7 cellular contexts compared by ENCODE assay signal in the genomic region with DNA sequence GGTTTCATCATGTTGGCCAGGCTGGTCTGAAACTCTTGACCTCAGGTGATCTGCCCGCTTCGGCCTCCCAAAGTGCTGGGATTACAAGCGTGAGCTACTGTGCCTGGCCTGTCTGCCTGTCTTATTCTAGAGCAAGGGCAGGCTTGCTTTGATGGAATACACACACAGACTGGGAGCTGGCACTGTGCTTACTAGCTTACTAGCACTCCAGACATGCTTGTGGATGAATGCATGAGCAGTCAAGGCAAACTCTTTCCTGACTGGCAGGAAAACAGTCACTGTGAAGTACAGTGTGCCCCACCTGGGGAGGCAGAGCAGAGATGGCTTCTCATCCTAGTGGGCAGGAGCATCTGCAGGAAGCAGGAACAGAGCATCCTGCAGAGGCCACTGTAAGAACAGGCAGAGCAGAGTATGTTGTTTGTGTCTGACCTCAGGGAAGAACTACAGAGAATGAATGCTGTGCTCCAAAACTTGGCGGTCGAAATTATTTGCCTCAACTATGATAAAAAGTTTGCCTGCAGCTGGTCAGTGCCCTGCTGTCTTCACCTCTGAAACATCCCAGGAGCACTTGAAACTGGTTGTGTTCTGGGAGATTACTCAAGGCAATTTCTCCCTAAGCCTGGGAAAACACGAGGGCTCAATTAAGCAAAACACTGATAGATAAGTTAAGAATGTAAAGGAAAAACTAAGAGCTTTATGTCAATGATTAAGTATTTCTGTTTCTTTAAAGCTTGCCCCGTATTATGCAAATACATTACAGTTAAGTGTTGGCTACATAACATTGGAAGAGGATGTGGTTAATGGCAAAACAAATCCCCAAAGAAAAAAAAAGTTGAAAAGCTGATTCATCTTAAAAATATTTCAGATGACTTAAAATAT.
DNase-seq lines count a peak whose midpoint lies in the region; ATAC-seq and TF ChIP-seq lines count a peak whose summit lies in the region.

No MANE protein-coding gene starts in this region.

- TF ChIP-seq RAD21 in SK-N-SH (IDR thresholded peaks at IDR 0.05; ENCODE audit: low read length): peak; percentile 59

- H3K27me3 ChIP-seq in SK-N-SH (ENCODE audit: insufficient read depth): no peaks in the 10 kb centered on the region
- H3K27me3 ChIP-seq in heart right ventricle: no peaks in the 10 kb centered on the region

- DNase-seq in HCEC 1CT: peak; percentile 98
- peak; percentile 34 for DNase-seq in SK-N-SH
- DNase-seq in heart right ventricle: peak in 1 of 2 donors; percentile 56
- peak; percentile 63 for DNase-seq in stromal cell of bone marrow (ENCODE audit: low read depth)
- no peak for DNase-seq in activated T-helper 2 cell treated with anti-CD3 and anti-CD28 coated beads, Interferon-gamma antibody, Interleukin-2, Interleukin-4, amounts not matched to agents 10 μg/mL and 5 μg/mL and 100 μg/mL, durations not matched to agents 14 hours and 24 hours and 36 hours (ENCODE audit: low spot score)
- no peak for DNase-seq in Kasumi-1 (lab: John Stamatoyannopoulos, UW)

- H3K27ac ChIP-seq in SK-N-SH (ENCODE audit: low read depth in 2 of 2, low read length in 1 of 2) (peak overlapping the region; percentile 67 to 94; a peak in 3 of 4 replicates), heart right ventricle (peak overlapping the region; percentile 56 to 87 (median 70))

- H3K4me2 ChIP-seq in SK-N-SH: peak overlapping the region; percentile 57

- H3K36me3 ChIP-seq in SK-N-SH (replicated peaks in 1 of 2; ENCODE audit: control insufficient read depth in 1 of 2, insufficient read depth in 2 of 2, low read length in 1 of 2): no peaks in the 10 kb centered on the region
- H3K36me3 ChIP-seq in heart right ventricle: no peaks in the 10 kb centered on the region

- H3K27me3 Mint-ChIP-seq in activated T-helper 2 cell treated with anti-CD3 and anti-CD28 coated beads, Interferon-gamma antibody, Interleukin-2, Interleukin-4, amounts not matched to agents 10 μg/mL and 5 μg/mL and 100 μg/mL, durations not matched to agents 14 hours and 24 hours and 36 hours (ENCODE audit: low read depth): peaks cover 5% of the 10 kb centered on the region

- peak overlapping the region; percentile 55; the same call in 1 of the 2 replicates for H3K9ac ChIP-seq in SK-N-SH

- no peak overlapping the region for H3K4me3 ChIP-seq in SK-N-SH (ENCODE audit: low read depth in 2 of 2, low read length in 1 of 2)
- H3K4me3 ChIP-seq in heart right ventricle: no peak overlapping the region

- peak in 1 of 2 experiments; percentile 40; a peak in 1 of 4 replicates for TF ChIP-seq EP300 in SK-N-SH (IDR thresholded peaks at IDR 0.05; ENCODE audit: borderline replicate concordance in 1 of 2, low read depth in 1 of 2, low read length in 1 of 2)

- intact Hi-C loops in heart right ventricle (cut with DNase I): loop anchor here in 3 of 10 donors (5.0 to 10.0 kb wide), 3 partner anchors 231 to 501 kb away; partner anchors contain the start of gene APCDD1 (in 1 of the 3)
- intact Hi-C loops in activated T-helper 2 cell treated with anti-CD3 and anti-CD28 coated beads, Interferon-gamma antibody, Interleukin-2, Interleukin-4, amounts not matched to agents 10 μg/mL and 5 μg/mL and 100 μg/mL, durations not matched to agents 14 hours and 24 hours and 36 hours (cut with micrococcal nuclease): no loop called here

- no peaks in the 10 kb centered on the region for H4K20me1 ChIP-seq in SK-N-SH (ENCODE audit: insufficient read depth)

- H3K9me3 ChIP-seq in SK-N-SH (no peaks in the 10 kb centered on the region), heart right ventricle (no peaks in the 10 kb centered on the region)

- CTCF ChIA-PET in SK-N-SH (lab: Yijun Ruan, JAX): interaction anchor here (0.8 to 3.7 kb wide), 5 partner anchors 13 to 502 kb away, joined by 3 to 19 read pairs (median 5); no protein-coding TSS in a partner anchor

- H3K4me1 ChIP-seq in SK-N-SH (ENCODE audit: control insufficient read depth in 1 of 2, insufficient read depth in 2 of 2, low read depth in 1 of 2, low read length in 1 of 2) (peaks cover 0 to 16% of the 10 kb centered on the region in 2 experiments), heart right ventricle (peaks cover 4 to 54% (median 42%) of the 10 kb centered on the region in 9 donors)

- no peaks in the 10 kb centered on the region for H3K79me2 ChIP-seq in SK-N-SH (ENCODE audit: insufficient read depth)

- no peaks in the 10 kb centered on the region for H3K9me3 Mint-ChIP-seq in activated T-helper 2 cell treated with anti-CD3 and anti-CD28 coated beads, Interferon-gamma antibody, Interleukin-2, Interleukin-4, amounts not matched to agents 10 μg/mL and 5 μg/mL and 100 μg/mL, durations not matched to agents 14 hours and 24 hours and 36 hours

- H3K9me2 ChIP-seq in SK-N-SH: no peaks in the 10 kb centered on the region

- POLR2A ChIA-PET in SK-N-SH (lab: Yijun Ruan, JAX): no interaction called here

- 28% methylated on average over 4 of the region's 7 CpGs for WGBS in SK-N-SH (ENCODE audit: low lambda C conversion rate)
- WGBS in heart right ventricle, 2 donors: 43 to 44% methylated on average over 7 of the region's 7 CpGs

- peak; percentile 70 to 88 (median 84) for ATAC-seq in heart right ventricle
- ATAC-seq in HG02981 (IDR thresholded peaks at IDR 0.05; ENCODE audit: unreplicated experiment): no peak

- H2AFZ ChIP-seq in SK-N-SH (ENCODE audit: low read depth): peak overlapping the region; percentile 49; the same call in 1 of the 2 replicates

- no peaks in the 10 kb centered on the region for H3K36me3 Mint-ChIP-seq in activated T-helper 2 cell treated with anti-CD3 and anti-CD28 coated beads, Interferon-gamma antibody, Interleukin-2, Interleukin-4, amounts not matched to agents 10 μg/mL and 5 μg/mL and 100 μg/mL, durations not matched to agents 14 hours and 24 hours and 36 hours (ENCODE audit: low read depth)

- TF ChIP-seq CTCF in SK-N-SH (IDR thresholded peaks at IDR 0.05): peak; percentile 45
- peak in 7 of 9 donors; percentile 7 to 64 (median 47) for TF ChIP-seq CTCF in heart right ventricle (IDR thresholded peaks at IDR 0.05)

- H3K4me1 Mint-ChIP-seq in activated T-helper 2 cell treated with anti-CD3 and anti-CD28 coated beads, Interferon-gamma antibody, Interleukin-2, Interleukin-4, amounts not matched to agents 10 μg/mL and 5 μg/mL and 100 μg/mL, durations not matched to agents 14 hours and 24 hours and 36 hours (ENCODE audit: low read depth): peaks cover 8% of the 10 kb centered on the region

- no peak overlapping the region for H3K27ac Mint-ChIP-seq in activated T-helper 2 cell treated with anti-CD3 and anti-CD28 coated beads, Interferon-gamma antibody, Interleukin-2, Interleukin-4, amounts not matched to agents 10 μg/mL and 5 μg/mL and 100 μg/mL, durations not matched to agents 14 hours and 24 hours and 36 hours

- H3F3A ChIP-seq in SK-N-SH (replicated peaks; ENCODE audit: insufficient read depth): peaks cover 23% of the 10 kb centered on the region

- H3K4me3 Mint-ChIP-seq in activated T-helper 2 cell treated with anti-CD3 and anti-CD28 coated beads, Interferon-gamma antibody, Interleukin-2, Interleukin-4, amounts not matched to agents 10 μg/mL and 5 μg/mL and 100 μg/mL, durations not matched to agents 14 hours and 24 hours and 36 hours (ENCODE audit: low read depth): no peak overlapping the region

TF ChIP-seq in SK-N-SH, 30 proteins besides CTCF, POLR2A, EP300 and RAD21 (continues in another document):
- no peak for TF ChIP-seq RFX5 (IDR thresholded peaks at IDR 0.05; ENCODE audit: low read length)
- TF ChIP-seq FOSL2 (IDR thresholded peaks at IDR 0.05; ENCODE audit: borderline replicate concordance, low read depth): peak; percentile 41; the same call in 1 of the 2 replicates
- TF ChIP-seq USF1 (IDR thresholded peaks at IDR 0.05; ENCODE audit: borderline replicate concordance, low read depth): no peak
- no peak for TF ChIP-seq GATA2 (CRISPR knock-in tag; IDR thresholded peaks at IDR 0.05)
- TF ChIP-seq FOXM1 (IDR thresholded peaks at IDR 0.05; ENCODE audit: low read depth): no peak
- no peak for TF ChIP-seq RCOR1 (IDR thresholded peaks at IDR 0.05; ENCODE audit: low read length)
- TF ChIP-seq EZH2phosphoT487 (IDR thresholded peaks at IDR 0.05; ENCODE audit: borderline replicate concordance, low read depth): no peak
- TF ChIP-seq, protein P1, sequence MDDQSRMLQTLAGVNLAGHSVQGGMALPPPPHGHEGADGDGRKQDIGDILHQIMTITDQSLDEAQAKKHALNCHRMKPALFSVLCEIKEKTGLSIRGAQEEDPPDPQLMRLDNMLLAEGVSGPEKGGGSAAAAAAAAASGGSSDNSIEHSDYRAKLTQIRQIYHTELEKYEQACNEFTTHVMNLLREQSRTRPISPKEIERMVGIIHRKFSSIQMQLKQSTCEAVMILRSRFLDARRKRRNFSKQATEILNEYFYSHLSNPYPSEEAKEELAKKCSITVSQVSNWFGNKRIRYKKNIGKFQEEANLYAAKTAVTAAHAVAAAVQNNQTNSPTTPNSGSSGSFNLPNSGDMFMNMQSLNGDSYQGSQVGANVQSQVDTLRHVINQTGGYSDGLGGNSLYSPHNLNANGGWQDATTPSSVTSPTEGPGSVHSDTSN (IDR thresholded peaks at IDR 0.05): peak; percentile 56
- no peak for TF ChIP-seq POLR2AphosphoS5 (IDR thresholded peaks at IDR 0.05; ENCODE audit: low read depth, low read length)
- TF ChIP-seq CHD2 (IDR thresholded peaks at IDR 0.05; ENCODE audit: low read length, partially characterized antibody): no peak
- TF ChIP-seq SIN3A (IDR thresholded peaks at IDR 0.05; ENCODE audit: borderline replicate concordance, low read depth, low read length): no peak
- peak; percentile 40 for TF ChIP-seq JUND (IDR thresholded peaks at IDR 0.05)
- 0 out of 2 replicates have a peak, but pooled peaks have one; percentile 30 for TF ChIP-seq RXRA (IDR thresholded peaks at IDR 0.05; ENCODE audit: borderline replicate concordance, low read depth)

Comparison
In these comparisons a context has a peak if more than half of its experiments do, and no peak if none do; other contexts are left out.
1. DNase-seq: peak in HCEC 1CT (single experiment), SK-N-SH (single experiment) and stromal cell of bone marrow (single experiment); none in activated T-helper 2 cell treated with anti-CD3 and anti-CD28 coated beads, Interferon-gamma antibody, Interleukin-2, Interleukin-4, amounts not matched to agents 10 μg/mL and 5 μg/mL and 100 μg/mL, durations not matched to agents 14 hours and 24 hours and 36 hours (single experiment) and Kasumi-1 (0 of 2).